Comparison of ENCODE assay signal across 1 cellular context in genomic region chr2:205786976-205787375, GRCh38.
A peak's percentile ranks its signal among the peaks of the same experiment; 100 is the strongest.
TF ChIP-seq lines count a peak whose summit lies in the region.

No MANE protein-coding gene starts in this region.

TF ChIP-seq in HepG2, 621 proteins besides CTCF, POLR2A, EP300 and RAD21 (continued from another document):
- no peak for TF ChIP-seq ZBTB40 (IDR thresholded peaks at IDR 0.05)
- no peak for TF ChIP-seq ZBTB40 (CRISPR knock-in tag; IDR thresholded peaks at IDR 0.05)
- no peak for TF ChIP-seq ZBTB34 (CRISPR knock-in tag; IDR thresholded peaks at IDR 0.05)
- no peak for TF ChIP-seq SP4 (CRISPR knock-in tag; IDR thresholded peaks at IDR 0.05)
- TF ChIP-seq ZMYM4 (CRISPR knock-in tag; IDR thresholded peaks at IDR 0.05) = peak; percentile 48; the same call in 1 of the 2 replicates
- TF ChIP-seq NCOA2 (CRISPR knock-in tag; IDR thresholded peaks at IDR 0.05) = peak; percentile 85
- no peak for TF ChIP-seq ZNF562 (CRISPR knock-in tag; IDR thresholded peaks at IDR 0.05; ENCODE audit: borderline replicate concordance)
- no peak for TF ChIP-seq ZBTB37 (CRISPR knock-in tag; IDR thresholded peaks at IDR 0.05)
- no peak for TF ChIP-seq MAFK (conservative IDR thresholded peaks at IDR 0.05 in 1 of 2, IDR thresholded peaks at IDR 0.05 in 1 of 2; ENCODE audit: low read length in 2 of 2)
- no peak for TF ChIP-seq CC2D1A (CRISPR knock-in tag; IDR thresholded peaks at IDR 0.05)
- TF ChIP-seq ZFP90 (CRISPR knock-in tag; IDR thresholded peaks at IDR 0.05; ENCODE audit: borderline replicate concordance) = 0 out of 2 replicates have a peak, but pooled peaks have one; percentile 12
- TF ChIP-seq ZNF552 (CRISPR knock-in tag; IDR thresholded peaks at IDR 0.05; ENCODE audit: borderline replicate concordance) = no peak
- no peak for TF ChIP-seq POLR2AphosphoS2 (IDR thresholded peaks at IDR 0.05; ENCODE audit: low read depth, low read length)
- TF ChIP-seq PITX1 (CRISPR knock-in tag; IDR thresholded peaks at IDR 0.05) = no peak
- TF ChIP-seq RARA (CRISPR knock-in tag; IDR thresholded peaks at IDR 0.05) = peak; percentile 99
- TF ChIP-seq ZNF160 (CRISPR knock-in tag; IDR thresholded peaks at IDR 0.05) = no peak
- 0 out of 2 replicates have a peak, but pooled peaks have one; percentile 31 for TF ChIP-seq ZNF574 (CRISPR knock-in tag; IDR thresholded peaks at IDR 0.05)
- TF ChIP-seq SRSF9 (IDR thresholded peaks at IDR 0.05; ENCODE audit: borderline replicate concordance, insufficient read depth, low read depth, low read length, poor library complexity, severe bottlenecking) = no peak
- TF ChIP-seq ZBTB38 (CRISPR knock-in tag; IDR thresholded peaks at IDR 0.05) = no peak
- no peak for TF ChIP-seq ELF3 (CRISPR knock-in tag; IDR thresholded peaks at IDR 0.05)
- TF ChIP-seq KDM5B (CRISPR knock-in tag; IDR thresholded peaks at IDR 0.05; ENCODE audit: borderline replicate concordance) = no peak
- TF ChIP-seq ARID4A (CRISPR knock-in tag; IDR thresholded peaks at IDR 0.05; ENCODE audit: borderline replicate concordance) = no peak
- no peak for TF ChIP-seq ZNF550 (CRISPR knock-in tag; IDR thresholded peaks at IDR 0.05; ENCODE audit: borderline replicate concordance)
- peak; percentile 80 for TF ChIP-seq ARID5B (CRISPR knock-in tag; IDR thresholded peaks at IDR 0.05)
- TF ChIP-seq ZNF720 (CRISPR knock-in tag; IDR thresholded peaks at IDR 0.05) = no peak
- TF ChIP-seq ZNF556 (CRISPR knock-in tag; IDR thresholded peaks at IDR 0.05; ENCODE audit: borderline replicate concordance) = 0 out of 2 replicates have a peak, but pooled peaks have one; percentile 30
- TF ChIP-seq ZNF124 (CRISPR knock-in tag; IDR thresholded peaks at IDR 0.05) = no peak
